Comparison of ENCODE assay signal across 1 cellular context in the genomic region with DNA sequence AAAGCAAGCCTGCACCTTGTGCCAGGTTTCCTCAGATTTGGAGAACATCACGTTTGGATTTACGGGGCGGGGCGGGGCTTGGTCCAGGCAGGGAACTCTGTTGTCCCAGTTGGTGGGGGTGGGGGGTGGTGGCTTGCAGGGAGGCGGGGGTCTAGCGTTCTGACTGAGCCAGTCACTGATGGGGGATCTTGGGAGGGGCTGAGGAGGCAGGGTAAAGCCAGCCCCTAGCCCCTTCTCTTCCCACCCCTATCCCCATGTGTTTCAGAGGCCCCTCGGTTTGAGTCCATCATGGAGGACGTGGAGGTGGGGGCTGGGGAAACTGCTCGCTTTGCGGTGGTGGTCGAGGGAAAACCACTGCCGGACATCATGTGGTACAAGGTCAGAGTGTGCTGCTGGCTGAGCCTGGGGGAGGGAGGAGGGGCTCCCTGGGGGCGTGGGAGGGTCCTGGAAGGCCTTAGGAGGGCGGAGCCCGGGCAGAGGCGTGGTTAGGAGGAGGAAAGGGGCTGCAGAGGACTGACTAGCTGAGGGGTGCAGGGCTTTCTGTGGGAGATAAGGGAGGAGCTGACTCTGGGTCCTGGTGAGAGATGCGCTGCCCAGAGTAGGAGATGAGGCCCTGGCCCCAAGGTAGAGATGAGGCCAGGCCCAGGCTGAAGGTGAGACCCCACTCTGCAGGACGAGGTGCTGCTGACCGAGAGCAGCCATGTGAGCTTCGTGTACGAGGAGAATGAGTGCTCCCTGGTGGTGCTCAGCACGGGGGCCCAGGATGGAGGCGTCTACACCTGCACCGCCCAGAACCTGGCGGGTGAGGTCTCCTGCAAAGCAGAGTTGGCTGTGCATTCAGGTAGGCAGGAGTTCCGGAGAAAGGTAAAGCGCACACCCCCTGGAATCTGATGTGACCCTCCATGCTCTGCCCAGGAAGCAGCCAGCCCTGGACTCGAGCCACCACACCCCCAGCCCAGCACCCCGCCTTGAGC.
TF ChIP-seq lines count a peak whose summit lies in the region.

No MANE protein-coding gene starts in this region.

TF ChIP-seq in HepG2, 621 proteins besides CTCF, POLR2A, EP300 and RAD21:
- TF ChIP-seq SMARCE1 (IDR thresholded peaks at IDR 0.05; ENCODE audit: borderline replicate concordance) (no peak), ZZZ3 (CRISPR knock-in tag; IDR thresholded peaks at IDR 0.05; ENCODE audit: borderline replicate concordance) (no peak), ZNF263 (CRISPR knock-in tag; IDR thresholded peaks at IDR 0.05) (peak; percentile 84), GABPB1 (CRISPR knock-in tag; IDR thresholded peaks at IDR 0.05) (no peak), KDM2A (CRISPR knock-in tag; IDR thresholded peaks at IDR 0.05; ENCODE audit: borderline replicate concordance, low read depth) (no peak)
- TF ChIP-seq, protein P1, sequence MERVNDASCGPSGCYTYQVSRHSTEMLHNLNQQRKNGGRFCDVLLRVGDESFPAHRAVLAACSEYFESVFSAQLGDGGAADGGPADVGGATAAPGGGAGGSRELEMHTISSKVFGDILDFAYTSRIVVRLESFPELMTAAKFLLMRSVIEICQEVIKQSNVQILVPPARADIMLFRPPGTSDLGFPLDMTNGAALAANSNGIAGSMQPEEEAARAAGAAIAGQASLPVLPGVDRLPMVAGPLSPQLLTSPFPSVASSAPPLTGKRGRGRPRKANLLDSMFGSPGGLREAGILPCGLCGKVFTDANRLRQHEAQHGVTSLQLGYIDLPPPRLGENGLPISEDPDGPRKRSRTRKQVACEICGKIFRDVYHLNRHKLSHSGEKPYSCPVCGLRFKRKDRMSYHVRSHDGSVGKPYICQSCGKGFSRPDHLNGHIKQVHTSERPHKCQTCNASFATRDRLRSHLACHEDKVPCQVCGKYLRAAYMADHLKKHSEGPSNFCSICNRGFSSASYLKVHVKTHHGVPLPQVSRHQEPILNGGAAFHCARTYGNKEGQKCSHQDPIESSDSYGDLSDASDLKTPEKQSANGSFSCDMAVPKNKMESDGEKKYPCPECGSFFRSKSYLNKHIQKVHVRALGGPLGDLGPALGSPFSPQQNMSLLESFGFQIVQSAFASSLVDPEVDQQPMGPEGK (CRISPR knock-in tag; IDR thresholded peaks at IDR 0.05) = 0 out of 2 replicates have a peak, but pooled peaks have one; percentile 8
